In genomic region chr20:19552144-19552895, GRCh38 we compare ENCODE assay signal across 1 cellular context.
TF ChIP-seq lines count a peak whose summit lies in the region.

No MANE protein-coding gene starts in this region.

TF ChIP-seq in WTC11, 78 proteins besides CTCF, POLR2A, EP300 and RAD21 (continued from another document):
- TF ChIP-seq ERG (CRISPR knock-in tag; IDR thresholded peaks at IDR 0.05) = no peak
- no peak for TF ChIP-seq ZNF121 (CRISPR knock-in tag; IDR thresholded peaks at IDR 0.05)
- no peak for TF ChIP-seq MYBL2 (CRISPR knock-in tag; IDR thresholded peaks at IDR 0.05)
TF ChIP-seq in WTC11: peak in this region for 0.
